Comparison of ENCODE assay signal across 8 cellular contexts in the genomic region with DNA sequence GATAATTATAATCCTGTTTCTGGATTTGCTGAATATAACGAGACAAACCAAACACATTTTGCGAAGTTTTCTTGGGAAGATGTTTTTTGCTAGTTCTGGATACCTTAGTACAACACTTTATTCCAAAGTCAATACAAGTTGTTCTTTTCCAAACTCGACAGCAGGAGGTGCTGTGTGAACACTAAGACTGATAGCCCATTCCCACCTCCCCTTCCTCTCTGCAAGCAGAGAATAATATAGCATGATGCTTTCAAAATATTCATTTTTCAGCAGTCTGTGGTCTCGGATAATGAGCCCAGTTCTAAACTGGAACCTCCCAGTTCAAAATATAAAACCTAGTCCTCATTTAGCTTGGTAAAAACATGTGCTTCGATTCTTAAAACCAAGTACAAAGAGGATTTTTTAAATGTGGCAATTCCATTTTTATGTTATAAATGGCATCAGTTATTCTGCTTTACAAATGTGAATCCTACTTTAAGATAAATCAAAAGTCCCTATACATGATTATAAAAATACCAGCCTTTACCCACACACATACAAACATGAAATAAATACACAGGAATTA.
DNase-seq lines count a peak whose midpoint lies in the region; ATAC-seq lines count a peak whose summit lies in the region.

No MANE protein-coding gene starts in this region.

- peaks cover 0 to 3% (median 0%) of the 10 kb centered on the region in 5 donors for H3K27me3 Mint-ChIP-seq in naive thymus-derived CD8-positive, alpha-beta T cell

- no peak overlapping the region for H3K27ac Mint-ChIP-seq in naive thymus-derived CD8-positive, alpha-beta T cell

- no peaks in the 10 kb centered on the region for H3K4me1 Mint-ChIP-seq in naive thymus-derived CD8-positive, alpha-beta T cell

- ATAC-seq in HG03354 (IDR thresholded peaks at IDR 0.05; ENCODE audit: poor library complexity, severe bottlenecking, unreplicated experiment), result peak; percentile 55
- ATAC-seq in naive thymus-derived CD8-positive, alpha-beta T cell, result no peak
- no peak for ATAC-seq in HG02588 (IDR thresholded peaks at IDR 0.05; ENCODE audit: unreplicated experiment)
- ATAC-seq in HG02870 (IDR thresholded peaks at IDR 0.05; ENCODE audit: unreplicated experiment), result no peak
- ATAC-seq in HG03280 (IDR thresholded peaks at IDR 0.05; ENCODE audit: unreplicated experiment), result no peak

- DNase-seq in EH (ENCODE audit: low read depth) (peak; percentile 30), NOMO-1 treated with DMSO at 0.1 percent for 48 hours (lab: John Stamatoyannopoulos, UW; ENCODE audit: unreplicated experiment) (peak; percentile 42)
- peak; percentile 1 for DNase-seq in central memory CD4-positive, alpha-beta T cell
- DNase-seq in naive thymus-derived CD8-positive, alpha-beta T cell, result peak in 7 of 10 donors; percentile 3 to 36 (median 16)

- H3K9me3 Mint-ChIP-seq in naive thymus-derived CD8-positive, alpha-beta T cell, result no peaks in the 10 kb centered on the region

- H3K36me3 Mint-ChIP-seq in naive thymus-derived CD8-positive, alpha-beta T cell, result no peaks in the 10 kb centered on the region

- H3K4me3 Mint-ChIP-seq in naive thymus-derived CD8-positive, alpha-beta T cell, result no peak overlapping the region

- POLR2A ChIA-PET in naive thymus-derived CD8-positive, alpha-beta T cell (lab: Charles Lee), result no interaction called here
